Comparison of ENCODE assay signal across 26 cellular contexts in genomic region chr12:5513406-5513805, GRCh38.
A peak's percentile ranks its signal among the peaks of the same experiment; 100 is the strongest.
DNase-seq lines count a peak whose midpoint lies in the region; ATAC-seq, FAIRE-seq and TF ChIP-seq lines count a peak whose summit lies in the region.
"Had no signal": no experiment of that assay in that cellular context is flagged by ENCODE, and none has a peak within 500 bp of the region (broad histone marks: within the 10 kb centered on the region; RNA-seq: fewer than 3 reads in every experiment).

No MANE protein-coding gene starts in this region.

- TF ChIP-seq CTCF in right atrium auricular region (IDR thresholded peaks at IDR 0.05): no peak
- no peak for TF ChIP-seq CTCF in progenitor cell of endocrine pancreas (IDR thresholded peaks at IDR 0.05; ENCODE audit: unreplicated experiment)
- TF ChIP-seq CTCF in pancreas (IDR thresholded peaks at IDR 0.05): no peak

- no peak overlapping the region for H3K4me3 Mint-ChIP-seq in progenitor cell of endocrine pancreas (ENCODE audit: low read depth)
- no peak overlapping the region for H3K4me3 Mint-ChIP-seq in activated naive CD8-positive, alpha-beta T cell treated with anti-CD3 and anti-CD28 coated beads for 36 hours
- H3K4me3 Mint-ChIP-seq: B cell; CD14-positive monocyte; CD4-positive, alpha-beta T cell; CD8-positive, alpha-beta memory T cell had no signal

- peaks cover 39% of the 10 kb centered on the region for H3K27me3 Mint-ChIP-seq in progenitor cell of endocrine pancreas
- peaks cover 10% of the 10 kb centered on the region for H3K27me3 Mint-ChIP-seq in activated naive CD8-positive, alpha-beta T cell treated with anti-CD3 and anti-CD28 coated beads for 36 hours

- H3K27me3 ChIP-seq in right atrium auricular region (no peaks in the 10 kb centered on the region), pancreas (no peaks in the 10 kb centered on the region)
- H3K27me3 ChIP-seq: BLaER1 had no signal

- H3K4me1 Mint-ChIP-seq in progenitor cell of endocrine pancreas (ENCODE audit: low read depth): peaks cover 1% of the 10 kb centered on the region
- H3K4me1 Mint-ChIP-seq in activated naive CD8-positive, alpha-beta T cell treated with anti-CD3 and anti-CD28 coated beads for 36 hours: no peaks in the 10 kb centered on the region
- H3K4me1 Mint-ChIP-seq: B cell; CD14-positive monocyte; CD8-positive, alpha-beta memory T cell had no signal

- WGBS in pancreas, 2 donors: 67 to 68% methylated on average over 4 of the region's 4 CpGs

- ATAC-seq in esophagus mucosa: peak; percentile 11
- ATAC-seq in pancreas: no peak
- ATAC-seq: GM12878, HCT116 had no signal

- intact Hi-C loops in cardiac septum (cut with DNase I) (no loop called here), pancreas (cut with DNase I) (no loop called here)

- H3K9me3 ChIP-seq in right atrium auricular region (no peaks in the 10 kb centered on the region), pancreas (no peaks in the 10 kb centered on the region)
- H3K9me3 ChIP-seq: BLaER1 had no signal

- DNase-seq in right atrium auricular region (ENCODE audit: low spot score) (peak; percentile 28), cardiac septum (ENCODE audit: low spot score) (no peak), progenitor cell of endocrine pancreas (ENCODE audit: low spot score, unreplicated experiment) (peak; percentile 8), NCI-H524 treated with DMSO at 0.1 percent for 48 hours (lab: John Stamatoyannopoulos, UW) (no peak), superior temporal gyrus (ENCODE audit: extremely low spot score) (no peak), pancreas (no peak)
- no peak for DNase-seq in activated naive CD8-positive, alpha-beta T cell treated with anti-CD3 and anti-CD28 coated beads for 36 hours
- DNase-seq: CD4-positive, alpha-beta T cell; CD8-positive, alpha-beta memory T cell; DMS 273 treated with DMSO at 0.1 percent for 48 hours; DMS79; EL; GDM1; GM23248; H7 had no signal

- H3K4me1 ChIP-seq in right atrium auricular region: peaks cover 0 to 7% of the 10 kb centered on the region in 2 donors
- no peaks in the 10 kb centered on the region for H3K4me1 ChIP-seq in pancreas
- H3K4me1 ChIP-seq: BLaER1 had no signal

- no peak overlapping the region for H3K27ac Mint-ChIP-seq in progenitor cell of endocrine pancreas
- no peak overlapping the region for H3K27ac Mint-ChIP-seq in activated naive CD8-positive, alpha-beta T cell treated with anti-CD3 and anti-CD28 coated beads for 36 hours
- H3K27ac Mint-ChIP-seq: B cell; CD14-positive monocyte; CD4-positive, alpha-beta T cell; CD8-positive, alpha-beta memory T cell had no signal

- H3K27ac ChIP-seq in right atrium auricular region (no peak overlapping the region), pancreas (no peak overlapping the region)
- H3K27ac ChIP-seq: 22Rv1, BLaER1, GM23248 had no signal

- H3K36me3 ChIP-seq in right atrium auricular region (no peaks in the 10 kb centered on the region), pancreas (no peaks in the 10 kb centered on the region)
- H3K36me3 ChIP-seq: BLaER1 had no signal

- no peak for FAIRE-seq in pancreas (lab: Jason Lieb, UNC)
- FAIRE-seq: A204.1, D721Med, GM12878, GM19239, H1 had no signal

- no peaks in the 10 kb centered on the region for H3K36me3 Mint-ChIP-seq in progenitor cell of endocrine pancreas (ENCODE audit: insufficient read depth)
- H3K36me3 Mint-ChIP-seq in activated naive CD8-positive, alpha-beta T cell treated with anti-CD3 and anti-CD28 coated beads for 36 hours: no peaks in the 10 kb centered on the region
- H3K36me3 Mint-ChIP-seq: CD14-positive monocyte; CD8-positive, alpha-beta memory T cell had no signal

- H3K4me3 ChIP-seq in right atrium auricular region: no peak overlapping the region
- no peak overlapping the region for H3K4me3 ChIP-seq in pancreas
- H3K4me3 ChIP-seq: BLaER1, GM12878, GM23248 had no signal

- no peaks in the 10 kb centered on the region for H3K9me3 Mint-ChIP-seq in progenitor cell of endocrine pancreas (ENCODE audit: low read depth)
- no peaks in the 10 kb centered on the region for H3K9me3 Mint-ChIP-seq in activated naive CD8-positive, alpha-beta T cell treated with anti-CD3 and anti-CD28 coated beads for 36 hours
- H3K9me3 Mint-ChIP-seq: CD14-positive monocyte; CD4-positive, alpha-beta T cell; CD8-positive, alpha-beta memory T cell had no signal

Comparison
In these comparisons a context has a peak if more than half of its experiments do, and no peak if none do; other contexts are left out.
1. DNase-seq: peak in right atrium auricular region (single experiment) and progenitor cell of endocrine pancreas (single experiment); none in cardiac septum (single experiment), NCI-H524 treated with DMSO at 0.1 percent for 48 hours (single experiment), activated naive CD8-positive, alpha-beta T cell treated with anti-CD3 and anti-CD28 coated beads for 36 hours (single experiment), superior temporal gyrus (single experiment) and pancreas (0 of 6).